Comparison of ENCODE assay signal across 11 cellular contexts in the genomic region with DNA sequence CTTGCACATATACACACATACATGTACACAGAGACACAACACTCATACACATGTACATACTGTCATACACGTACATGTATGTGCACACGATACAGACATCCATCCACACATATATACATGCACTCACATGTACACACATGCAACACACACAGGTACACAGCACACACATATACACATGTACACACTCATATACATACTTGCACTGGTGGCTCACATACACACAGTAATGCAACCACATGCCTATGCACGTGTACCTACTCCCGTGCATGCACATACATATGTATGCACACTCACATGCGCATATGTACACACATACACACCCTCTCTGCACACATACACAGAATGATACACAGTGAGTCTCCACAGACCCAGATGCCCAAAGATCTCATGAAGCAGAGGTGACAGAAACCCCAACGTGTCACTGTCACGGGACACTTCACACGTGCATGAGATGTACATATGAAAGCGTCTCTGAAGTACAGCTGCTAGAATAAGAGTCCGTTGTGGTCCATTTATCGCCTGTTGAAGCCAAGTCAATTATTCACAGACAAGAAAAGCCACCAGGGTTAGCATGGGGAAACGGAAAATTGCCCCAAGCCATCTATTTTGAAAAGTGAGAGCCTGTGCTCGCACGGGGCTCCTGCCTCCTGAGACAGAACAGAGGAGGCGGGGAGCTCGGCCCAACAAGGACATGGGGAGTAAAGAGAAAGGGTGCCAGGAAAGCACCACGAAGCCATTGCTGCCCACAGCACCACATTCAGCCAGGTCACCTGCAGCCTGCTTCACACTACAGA. TPM values are rescaled to one million over a fixed set of nuclear protein-coding genes. Genes with fewer than 3 reads are reported as not detected.
DNase-seq lines count a peak whose midpoint lies in the region; ATAC-seq and TF ChIP-seq lines count a peak whose summit lies in the region.
"Had no signal": no experiment of that assay in that cellular context is flagged by ENCODE, and none has a peak within 500 bp of the region (broad histone marks: within the 10 kb centered on the region; RNA-seq: fewer than 3 reads in every experiment).

No MANE protein-coding gene starts in this region.

- no peak overlapping the region for H4K8ac ChIP-seq in mesendoderm (ENCODE audit: low read depth, low read length)

- H3K27ac ChIP-seq in mesendoderm (ENCODE audit: low read depth, low read length): no peak overlapping the region
- H3K27ac ChIP-seq: 22Rv1 had no signal

- peak; percentile 30 for ATAC-seq in HG02588 (IDR thresholded peaks at IDR 0.05; ENCODE audit: unreplicated experiment)
- peak; percentile 29 for ATAC-seq in HG03521 (IDR thresholded peaks at IDR 0.05; ENCODE audit: unreplicated experiment)
- ATAC-seq: Right ventricle myocardium inferior had no signal

- intact Hi-C loops in MCF 10A (cut with micrococcal nuclease): no loop called here

- no peak overlapping the region for H3K4me3 Mint-ChIP-seq in MCF 10A (ENCODE audit: unreplicated experiment)

- no peak overlapping the region for H3K4me3 ChIP-seq in mesendoderm (ENCODE audit: low read length)

- H2BK120ac ChIP-seq in mesendoderm (ENCODE audit: low read depth, low read length): no peak overlapping the region

- H3K18ac ChIP-seq in mesendoderm (ENCODE audit: low read length): no peak overlapping the region

- no peak for TF ChIP-seq CTCF in MCF 10A (IDR thresholded peaks at IDR 0.05; ENCODE audit: unreplicated experiment)

- H3K23ac ChIP-seq in mesendoderm (ENCODE audit: low read length): no peak overlapping the region

- BruUV-seq in MCF 10A (replicated peaks; lab: Mats Ljungman, UMichigan): no TSS peak

- no peaks in the 10 kb centered on the region for H3K27me3 Mint-ChIP-seq in MCF 10A (ENCODE audit: insufficient read depth, unreplicated experiment)
- H3K27me3 Mint-ChIP-seq: progenitor cell of endocrine pancreas had no signal

- H3K36me3 ChIP-seq in mesendoderm (ENCODE audit: control insufficient read depth, insufficient read depth, low read length): peaks cover 3% of the 10 kb centered on the region

- peaks cover 27% of the 10 kb centered on the region for H3K79me1 ChIP-seq in mesendoderm (ENCODE audit: low read length)

- H4K5ac ChIP-seq in mesendoderm (ENCODE audit: low read length): no peak overlapping the region

- no CpG with 5 or more reads among the region's 17 CpGs for WGBS in mesendoderm (ENCODE audit: extremely low coverage, insufficient coverage, low lambda C conversion rate)

- DNase-seq in NOMO-1 treated with DMSO at 0.1 percent for 48 hours (lab: John Stamatoyannopoulos, UW; ENCODE audit: unreplicated experiment): peak; percentile 18
- DNase-seq in NOMO-1 (lab: John Stamatoyannopoulos, UW; ENCODE audit: unreplicated experiment in 2 of 2): no peak
- DNase-seq in renal cortical epithelial cell (ENCODE audit: low read depth): peak; percentile 69
- DNase-seq in mesendoderm: no peak
- DNase-seq in SW 1271 (lab: John Stamatoyannopoulos, UW): no peak
- no peak for DNase-seq in MCF 10A (ENCODE audit: unreplicated experiment)

- no peaks in the 10 kb centered on the region for H3K4me1 Mint-ChIP-seq in MCF 10A (ENCODE audit: insufficient read depth, unreplicated experiment)

- no peak overlapping the region for H3K27ac Mint-ChIP-seq in MCF 10A (ENCODE audit: low read depth, unreplicated experiment)
- H3K27ac Mint-ChIP-seq: progenitor cell of endocrine pancreas had no signal

- H3K79me2 ChIP-seq in mesendoderm (ENCODE audit: control insufficient read depth, insufficient read depth, low read length): peaks cover 42% of the 10 kb centered on the region

- no peak overlapping the region for H2BK15ac ChIP-seq in mesendoderm (replicated peaks; ENCODE audit: low read depth)

- H3K4me1 ChIP-seq in mesendoderm (ENCODE audit: control insufficient read depth, low read depth, low read length): no peaks in the 10 kb centered on the region

- no peak overlapping the region for H2AK5ac ChIP-seq in mesendoderm (ENCODE audit: low read length)

- no peak overlapping the region for H3K4me2 ChIP-seq in mesendoderm (ENCODE audit: low read length)

- H3K56ac ChIP-seq in mesendoderm (ENCODE audit: low read length): no peak overlapping the region

- POLR2A ChIA-PET in MCF 10A (lab: Yijun Ruan, JAX): interaction anchor here (0.6 kb wide), 1 partner anchor 494 kb away, joined by 3 read pairs; no protein-coding TSS in a partner anchor

- H3K9me3 Mint-ChIP-seq in MCF 10A (ENCODE audit: unreplicated experiment): no peaks in the 10 kb centered on the region

- no peak overlapping the region for H3K4ac ChIP-seq in mesendoderm (ENCODE audit: low read depth, low read length)

- H3K36me3 Mint-ChIP-seq in MCF 10A (ENCODE audit: insufficient read depth, unreplicated experiment): peaks cover 22% of the 10 kb centered on the region

- CTCF ChIA-PET in MCF 10A (lab: Yijun Ruan, JAX): interaction anchor here (0.5 to 0.6 kb wide), 2 partner anchors 39 to 128 kb away, joined by 3 read pairs; no protein-coding TSS in a partner anchor

- no peak overlapping the region for H3K9ac ChIP-seq in mesendoderm (ENCODE audit: low read length)

- H2BK5ac ChIP-seq in mesendoderm (ENCODE audit: low read length): no peak overlapping the region

- no peaks in the 10 kb centered on the region for H3K27me3 ChIP-seq in mesendoderm (ENCODE audit: insufficient read depth, low read length, poor library complexity)

RNA-seq across cellular contexts. Expression of a gene that starts 24.9 kb away (rescaled TPM):
- 80.9 and 176 TPM in 2 replicates for total RNA-seq in renal cortical epithelial cell
- polyA plus RNA-seq in mesendoderm (2013, experiment 1 of 2): 135 TPM
- 132 TPM for polyA plus RNA-seq in mesendoderm (2013, experiment 2 of 2)
- 17.1 and 22.6 TPM in 2 replicates for total RNA-seq in MCF 10A (2022)

RNA-seq across cellular contexts. Expression of a gene that starts 53.6 kb away (rescaled TPM):
- total RNA-seq in renal cortical epithelial cell: not detected in 2 replicates
- 0.15 TPM for polyA plus RNA-seq in mesendoderm (2013, experiment 1 of 2)
- 0.11 TPM for polyA plus RNA-seq in mesendoderm (2013, experiment 2 of 2)
- total RNA-seq in MCF 10A (2022): not detected in 2 replicates
- total RNA-seq: progenitor cell of endocrine pancreas, Right ventricle myocardium inferior had no signal

Comparison
In these comparisons a context has a peak if more than half of its experiments do, and no peak if none do; other contexts are left out.
1. DNase-seq: peak in NOMO-1 treated with DMSO at 0.1 percent for 48 hours (single experiment) and renal cortical epithelial cell (single experiment); none in NOMO-1 (0 of 2), mesendoderm (single experiment), SW 1271 (0 of 2) and MCF 10A (single experiment).